In the genomic region with DNA sequence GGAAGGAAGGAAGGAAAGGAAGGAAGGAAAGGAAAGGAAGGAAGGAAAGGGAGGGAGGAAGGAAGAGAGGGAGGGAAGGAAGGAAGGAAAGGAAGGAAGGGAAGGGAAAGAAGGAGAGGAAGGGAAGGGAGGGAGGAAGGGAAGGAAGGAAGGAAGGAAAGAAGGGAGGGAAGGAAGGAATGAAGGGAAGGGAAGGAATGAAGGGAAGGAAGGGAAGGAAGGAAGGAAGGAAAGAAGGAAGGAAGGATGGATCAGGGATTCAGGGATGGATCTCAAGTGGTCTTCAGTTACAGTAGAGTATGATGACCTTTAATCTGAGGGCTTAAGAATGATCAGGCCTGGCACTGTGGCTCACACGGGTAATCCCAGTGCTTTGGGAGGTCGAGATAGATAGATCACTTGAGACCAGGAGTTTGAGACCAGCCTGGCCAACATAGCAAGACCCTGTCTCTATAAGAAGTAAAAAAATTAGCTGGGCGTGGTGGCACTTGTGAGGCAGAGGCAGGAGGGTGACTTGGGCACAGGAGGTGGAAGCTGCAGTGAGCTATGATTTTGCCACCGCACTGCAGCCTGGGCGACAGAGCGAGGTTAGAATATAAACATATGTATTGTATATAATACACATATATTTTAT, we compare ENCODE assay signal across 1 cellular context.
TF ChIP-seq lines count a peak whose summit lies in the region.

No MANE protein-coding gene starts in this region.

TF ChIP-seq in K562, 482 proteins besides CTCF, POLR2A, EP300 and RAD21 (continued from another document and continues in another):
- TF ChIP-seq, protein P1, sequence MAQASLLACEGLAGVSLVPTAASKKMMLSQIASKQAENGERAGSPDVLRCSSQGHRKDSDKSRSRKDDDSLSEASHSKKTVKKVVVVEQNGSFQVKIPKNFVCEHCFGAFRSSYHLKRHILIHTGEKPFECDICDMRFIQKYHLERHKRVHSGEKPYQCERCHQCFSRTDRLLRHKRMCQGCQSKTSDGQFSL (CRISPR knock-in tag; IDR thresholded peaks at IDR 0.05): no peak
- TF ChIP-seq, protein P1 (tag; IDR thresholded peaks at IDR 0.05): no peak
- 0 out of 2 replicates have a peak, but pooled peaks have one; percentile 62 for TF ChIP-seq HDGF (IDR thresholded peaks at IDR 0.05)
- TF ChIP-seq EHMT2 (IDR thresholded peaks at IDR 0.05): peak; percentile 57; the same call in 1 of the 2 replicates
- peak; percentile 84; the same call in 1 of the 2 replicates for TF ChIP-seq LARP7 (IDR thresholded peaks at IDR 0.05)
- peak; percentile 29; the same call in 1 of the 2 replicates for TF ChIP-seq PHB2 (IDR thresholded peaks at IDR 0.05; ENCODE audit: low read depth)
- TF ChIP-seq GABPB1 (CRISPR knock-in tag; IDR thresholded peaks at IDR 0.05): no peak
- TF ChIP-seq ZNF239 (CRISPR knock-in tag; IDR thresholded peaks at IDR 0.05): no peak
- TF ChIP-seq FOSL1 (tag; conservative IDR thresholded peaks at IDR 0.05): no peak
- TF ChIP-seq KDM1A (IDR thresholded peaks at IDR 0.05): peak; percentile 37 to 54; a peak in 2 of 4 replicates
- peak; percentile 83; the same call in 1 of the 2 replicates for TF ChIP-seq MTA1 (IDR thresholded peaks at IDR 0.05; ENCODE audit: borderline replicate concordance)
- 0 out of 4 replicates have a peak, but pooled peaks of 1 of the 2 experiments have one; percentile 24 for TF ChIP-seq ETV6 (IDR thresholded peaks at IDR 0.05; ENCODE audit: borderline replicate concordance in 1 of 2, low read depth in 2 of 2, low read length in 1 of 2)
- no peak for TF ChIP-seq ETV6 (CRISPR knock-in tag; IDR thresholded peaks at IDR 0.05; ENCODE audit: borderline replicate concordance)
- 0 out of 2 replicates have a peak, but pooled peaks have one; percentile 42 for TF ChIP-seq YBX1 (IDR thresholded peaks at IDR 0.05)
- TF ChIP-seq, protein P2, sequence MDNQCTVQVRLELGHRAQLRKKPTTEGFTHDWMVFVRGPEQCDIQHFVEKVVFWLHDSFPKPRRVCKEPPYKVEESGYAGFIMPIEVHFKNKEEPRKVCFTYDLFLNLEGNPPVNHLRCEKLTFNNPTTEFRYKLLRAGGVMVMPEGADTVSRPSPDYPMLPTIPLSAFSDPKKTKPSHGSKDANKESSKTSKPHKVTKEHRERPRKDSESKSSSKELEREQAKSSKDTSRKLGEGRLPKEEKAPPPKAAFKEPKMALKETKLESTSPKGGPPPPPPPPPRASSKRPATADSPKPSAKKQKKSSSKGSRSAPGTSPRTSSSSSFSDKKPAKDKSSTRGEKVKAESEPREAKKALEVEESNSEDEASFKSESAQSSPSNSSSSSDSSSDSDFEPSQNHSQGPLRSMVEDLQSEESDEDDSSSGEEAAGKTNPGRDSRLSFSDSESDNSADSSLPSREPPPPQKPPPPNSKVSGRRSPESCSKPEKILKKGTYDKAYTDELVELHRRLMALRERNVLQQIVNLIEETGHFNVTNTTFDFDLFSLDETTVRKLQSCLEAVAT (IDR thresholded peaks at IDR 0.05): peak; percentile 23 to 64; a peak in 1 of 4 replicates
- TF ChIP-seq ZNF133 (CRISPR knock-in tag; IDR thresholded peaks at IDR 0.05): no peak
- no peak for TF ChIP-seq ZNF12 (CRISPR knock-in tag; IDR thresholded peaks at IDR 0.05)
- TF ChIP-seq, protein P3, sequence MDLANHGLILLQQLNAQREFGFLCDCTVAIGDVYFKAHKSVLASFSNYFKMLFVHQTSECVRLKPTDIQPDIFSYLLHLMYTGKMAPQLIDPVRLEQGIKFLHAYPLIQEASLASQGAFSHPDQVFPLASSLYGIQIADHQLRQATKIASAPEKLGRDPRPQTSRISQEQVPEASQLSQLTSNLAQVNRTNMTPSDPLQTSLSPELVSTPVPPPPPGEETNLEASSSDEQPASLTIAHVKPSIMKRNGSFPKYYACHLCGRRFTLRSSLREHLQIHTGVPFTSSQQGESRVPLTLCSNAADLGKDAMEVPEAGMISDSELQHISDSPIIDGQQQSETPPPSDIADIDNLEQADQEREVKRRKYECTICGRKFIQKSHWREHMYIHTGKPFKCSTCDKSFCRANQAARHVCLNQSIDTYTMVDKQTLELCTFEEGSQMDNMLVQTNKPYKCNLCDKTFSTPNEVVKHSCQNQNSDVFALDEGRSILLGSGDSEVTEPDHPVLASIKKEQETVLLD (IDR thresholded peaks at IDR 0.05): peak; percentile 65; the same call in 1 of the 2 replicates
- TF ChIP-seq MTA3 (IDR thresholded peaks at IDR 0.05; ENCODE audit: borderline replicate concordance): no peak
- TF ChIP-seq, protein P4, sequence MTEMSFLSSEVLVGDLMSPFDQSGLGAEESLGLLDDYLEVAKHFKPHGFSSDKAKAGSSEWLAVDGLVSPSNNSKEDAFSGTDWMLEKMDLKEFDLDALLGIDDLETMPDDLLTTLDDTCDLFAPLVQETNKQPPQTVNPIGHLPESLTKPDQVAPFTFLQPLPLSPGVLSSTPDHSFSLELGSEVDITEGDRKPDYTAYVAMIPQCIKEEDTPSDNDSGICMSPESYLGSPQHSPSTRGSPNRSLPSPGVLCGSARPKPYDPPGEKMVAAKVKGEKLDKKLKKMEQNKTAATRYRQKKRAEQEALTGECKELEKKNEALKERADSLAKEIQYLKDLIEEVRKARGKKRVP (CRISPR knock-in tag; IDR thresholded peaks at IDR 0.05): no peak
- TF ChIP-seq SP1 (CRISPR knock-in tag; IDR thresholded peaks at IDR 0.05): no peak
- TF ChIP-seq, protein P5, sequence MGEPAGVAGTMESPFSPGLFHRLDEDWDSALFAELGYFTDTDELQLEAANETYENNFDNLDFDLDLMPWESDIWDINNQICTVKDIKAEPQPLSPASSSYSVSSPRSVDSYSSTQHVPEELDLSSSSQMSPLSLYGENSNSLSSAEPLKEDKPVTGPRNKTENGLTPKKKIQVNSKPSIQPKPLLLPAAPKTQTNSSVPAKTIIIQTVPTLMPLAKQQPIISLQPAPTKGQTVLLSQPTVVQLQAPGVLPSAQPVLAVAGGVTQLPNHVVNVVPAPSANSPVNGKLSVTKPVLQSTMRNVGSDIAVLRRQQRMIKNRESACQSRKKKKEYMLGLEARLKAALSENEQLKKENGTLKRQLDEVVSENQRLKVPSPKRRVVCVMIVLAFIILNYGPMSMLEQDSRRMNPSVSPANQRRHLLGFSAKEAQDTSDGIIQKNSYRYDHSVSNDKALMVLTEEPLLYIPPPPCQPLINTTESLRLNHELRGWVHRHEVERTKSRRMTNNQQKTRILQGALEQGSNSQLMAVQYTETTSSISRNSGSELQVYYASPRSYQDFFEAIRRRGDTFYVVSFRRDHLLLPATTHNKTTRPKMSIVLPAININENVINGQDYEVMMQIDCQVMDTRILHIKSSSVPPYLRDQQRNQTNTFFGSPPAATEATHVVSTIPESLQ (CRISPR knock-in tag; IDR thresholded peaks at IDR 0.05): no peak
- TF ChIP-seq ZNF764 (CRISPR knock-in tag; IDR thresholded peaks at IDR 0.05; ENCODE audit: low read depth): no peak
- TF ChIP-seq ZC3H8 (IDR thresholded peaks at IDR 0.05): peak; percentile 38; the same call in 1 of the 2 replicates
- TF ChIP-seq ARHGAP35 (IDR thresholded peaks at IDR 0.05; ENCODE audit: partially characterized antibody): no peak
- no peak for TF ChIP-seq CBX3 (IDR thresholded peaks at IDR 0.05; ENCODE audit: borderline replicate concordance in 1 of 2, low read length in 2 of 2)
- no peak for TF ChIP-seq FUS (optimal IDR thresholded peaks at IDR 0.05; ENCODE audit: low read depth, low read length)
- no peak for TF ChIP-seq CEBPB (tag; IDR thresholded peaks at IDR 0.05)
- TF ChIP-seq ZNF184 (CRISPR knock-in tag; IDR thresholded peaks at IDR 0.05): no peak
- TF ChIP-seq BDP1 (IDR thresholded peaks at IDR 0.05; ENCODE audit: insufficient read depth, insufficient read length): no peak
- no peak for TF ChIP-seq ZNF830 (CRISPR knock-in tag; IDR thresholded peaks at IDR 0.05)
- no peak for TF ChIP-seq ZNF77 (CRISPR knock-in tag; IDR thresholded peaks at IDR 0.05)
- TF ChIP-seq RFX7 (CRISPR knock-in tag; IDR thresholded peaks at IDR 0.05): no peak
- no peak for TF ChIP-seq ZNF561 (CRISPR knock-in tag; conservative IDR thresholded peaks at IDR 0.05)
- TF ChIP-seq MAFG (tag; conservative IDR thresholded peaks at IDR 0.05): no peak
- TF ChIP-seq, protein P6, sequence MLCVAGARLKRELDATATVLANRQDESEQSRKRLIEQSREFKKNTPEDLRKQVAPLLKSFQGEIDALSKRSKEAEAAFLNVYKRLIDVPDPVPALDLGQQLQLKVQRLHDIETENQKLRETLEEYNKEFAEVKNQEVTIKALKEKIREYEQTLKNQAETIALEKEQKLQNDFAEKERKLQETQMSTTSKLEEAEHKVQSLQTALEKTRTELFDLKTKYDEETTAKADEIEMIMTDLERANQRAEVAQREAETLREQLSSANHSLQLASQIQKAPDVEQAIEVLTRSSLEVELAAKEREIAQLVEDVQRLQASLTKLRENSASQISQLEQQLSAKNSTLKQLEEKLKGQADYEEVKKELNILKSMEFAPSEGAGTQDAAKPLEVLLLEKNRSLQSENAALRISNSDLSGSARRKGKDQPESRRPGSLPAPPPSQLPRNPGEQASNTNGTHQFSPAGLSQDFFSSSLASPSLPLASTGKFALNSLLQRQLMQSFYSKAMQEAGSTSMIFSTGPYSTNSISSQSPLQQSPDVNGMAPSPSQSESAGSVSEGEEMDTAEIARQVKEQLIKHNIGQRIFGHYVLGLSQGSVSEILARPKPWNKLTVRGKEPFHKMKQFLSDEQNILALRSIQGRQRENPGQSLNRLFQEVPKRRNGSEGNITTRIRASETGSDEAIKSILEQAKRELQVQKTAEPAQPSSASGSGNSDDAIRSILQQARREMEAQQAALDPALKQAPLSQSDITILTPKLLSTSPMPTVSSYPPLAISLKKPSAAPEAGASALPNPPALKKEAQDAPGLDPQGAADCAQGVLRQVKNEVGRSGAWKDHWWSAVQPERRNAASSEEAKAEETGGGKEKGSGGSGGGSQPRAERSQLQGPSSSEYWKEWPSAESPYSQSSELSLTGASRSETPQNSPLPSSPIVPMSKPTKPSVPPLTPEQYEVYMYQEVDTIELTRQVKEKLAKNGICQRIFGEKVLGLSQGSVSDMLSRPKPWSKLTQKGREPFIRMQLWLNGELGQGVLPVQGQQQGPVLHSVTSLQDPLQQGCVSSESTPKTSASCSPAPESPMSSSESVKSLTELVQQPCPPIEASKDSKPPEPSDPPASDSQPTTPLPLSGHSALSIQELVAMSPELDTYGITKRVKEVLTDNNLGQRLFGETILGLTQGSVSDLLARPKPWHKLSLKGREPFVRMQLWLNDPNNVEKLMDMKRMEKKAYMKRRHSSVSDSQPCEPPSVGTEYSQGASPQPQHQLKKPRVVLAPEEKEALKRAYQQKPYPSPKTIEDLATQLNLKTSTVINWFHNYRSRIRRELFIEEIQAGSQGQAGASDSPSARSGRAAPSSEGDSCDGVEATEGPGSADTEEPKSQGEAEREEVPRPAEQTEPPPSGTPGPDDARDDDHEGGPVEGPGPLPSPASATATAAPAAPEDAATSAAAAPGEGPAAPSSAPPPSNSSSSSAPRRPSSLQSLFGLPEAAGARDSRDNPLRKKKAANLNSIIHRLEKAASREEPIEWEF (CRISPR knock-in tag; IDR thresholded peaks at IDR 0.05): no peak
- no peak for TF ChIP-seq ATF7 (IDR thresholded peaks at IDR 0.05)
- TF ChIP-seq ZSCAN29 (IDR thresholded peaks at IDR 0.05): no peak
- TF ChIP-seq ZBED1 (IDR thresholded peaks at IDR 0.05): no peak
- TF ChIP-seq TGIF2 (CRISPR knock-in tag; IDR thresholded peaks at IDR 0.05): no peak
- TF ChIP-seq CREBBP (IDR thresholded peaks at IDR 0.05; ENCODE audit: low read depth, low read length): no peak
- TF ChIP-seq, protein P7, sequence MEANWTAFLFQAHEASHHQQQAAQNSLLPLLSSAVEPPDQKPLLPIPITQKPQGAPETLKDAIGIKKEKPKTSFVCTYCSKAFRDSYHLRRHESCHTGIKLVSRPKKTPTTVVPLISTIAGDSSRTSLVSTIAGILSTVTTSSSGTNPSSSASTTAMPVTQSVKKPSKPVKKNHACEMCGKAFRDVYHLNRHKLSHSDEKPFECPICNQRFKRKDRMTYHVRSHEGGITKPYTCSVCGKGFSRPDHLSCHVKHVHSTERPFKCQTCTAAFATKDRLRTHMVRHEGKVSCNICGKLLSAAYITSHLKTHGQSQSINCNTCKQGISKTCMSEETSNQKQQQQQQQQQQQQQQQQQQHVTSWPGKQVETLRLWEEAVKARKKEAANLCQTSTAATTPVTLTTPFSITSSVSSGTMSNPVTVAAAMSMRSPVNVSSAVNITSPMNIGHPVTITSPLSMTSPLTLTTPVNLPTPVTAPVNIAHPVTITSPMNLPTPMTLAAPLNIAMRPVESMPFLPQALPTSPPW (CRISPR knock-in tag; IDR thresholded peaks at IDR 0.05): no peak
- no peak for TF ChIP-seq NFXL1 (CRISPR knock-in tag; IDR thresholded peaks at IDR 0.05)
- TF ChIP-seq CBFA2T3 (IDR thresholded peaks at IDR 0.05): no peak
- TF ChIP-seq KHSRP (IDR thresholded peaks at IDR 0.05): no peak
- TF ChIP-seq, protein P8, sequence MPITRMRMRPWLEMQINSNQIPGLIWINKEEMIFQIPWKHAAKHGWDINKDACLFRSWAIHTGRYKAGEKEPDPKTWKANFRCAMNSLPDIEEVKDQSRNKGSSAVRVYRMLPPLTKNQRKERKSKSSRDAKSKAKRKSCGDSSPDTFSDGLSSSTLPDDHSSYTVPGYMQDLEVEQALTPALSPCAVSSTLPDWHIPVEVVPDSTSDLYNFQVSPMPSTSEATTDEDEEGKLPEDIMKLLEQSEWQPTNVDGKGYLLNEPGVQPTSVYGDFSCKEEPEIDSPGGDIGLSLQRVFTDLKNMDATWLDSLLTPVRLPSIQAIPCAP (CRISPR knock-in tag; IDR thresholded peaks at IDR 0.05; ENCODE audit: borderline replicate concordance): no peak
- TF ChIP-seq NFRKB (IDR thresholded peaks at IDR 0.05; ENCODE audit: low read depth): 0 out of 2 replicates have a peak, but pooled peaks have one; percentile 37
- TF ChIP-seq, protein P9, sequence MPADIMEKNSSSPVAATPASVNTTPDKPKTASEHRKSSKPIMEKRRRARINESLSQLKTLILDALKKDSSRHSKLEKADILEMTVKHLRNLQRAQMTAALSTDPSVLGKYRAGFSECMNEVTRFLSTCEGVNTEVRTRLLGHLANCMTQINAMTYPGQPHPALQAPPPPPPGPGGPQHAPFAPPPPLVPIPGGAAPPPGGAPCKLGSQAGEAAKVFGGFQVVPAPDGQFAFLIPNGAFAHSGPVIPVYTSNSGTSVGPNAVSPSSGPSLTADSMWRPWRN (IDR thresholded peaks at IDR 0.05; ENCODE audit: low read depth): no peak
- no peak for TF ChIP-seq CREM (IDR thresholded peaks at IDR 0.05; ENCODE audit: low read depth)
- TF ChIP-seq MAFF (IDR thresholded peaks at IDR 0.05; ENCODE audit: low read length): no peak
- TF ChIP-seq NEUROD1 (IDR thresholded peaks at IDR 0.05; ENCODE audit: borderline replicate concordance, low read depth, low read length, partially characterized antibody): no peak
